In genomic region chr20:45545754-45546453, GRCh38 we compare ENCODE assay signal across 8 cellular contexts.
DNase-seq lines count a peak whose midpoint lies in the region; ATAC-seq and TF ChIP-seq lines count a peak whose summit lies in the region.

No MANE protein-coding gene starts in this region.

- peak; percentile 35; the same call in 1 of the 2 replicates for TF ChIP-seq CTCF in OCI-LY1 (IDR thresholded peaks at IDR 0.05; ENCODE audit: low read length)
- peak; percentile 19 for TF ChIP-seq CTCF in foreskin fibroblast (IDR thresholded peaks at IDR 0.05; ENCODE audit: low read depth, low read length)

- no peaks in the 10 kb centered on the region for H3K36me3 ChIP-seq in OCI-LY1 (ENCODE audit: insufficient read depth, low read length)

- ATAC-seq in GM21576 (IDR thresholded peaks at IDR 0.05; ENCODE audit: unreplicated experiment) (no peak), HG03457 (IDR thresholded peaks at IDR 0.05; ENCODE audit: unreplicated experiment) (no peak)

- no peak overlapping the region for H3K4me2 ChIP-seq in OCI-LY1 (ENCODE audit: low read length)

- H3K4me3 ChIP-seq in OCI-LY1 (ENCODE audit: low read depth, low read length, poor library complexity, severe bottlenecking) = no peak overlapping the region
- no peak overlapping the region for H3K4me3 ChIP-seq in foreskin fibroblast (ENCODE audit: low read depth in 1 of 2, low read length in 2 of 2)

- no peak overlapping the region for H2AFZ ChIP-seq in OCI-LY1 (ENCODE audit: low read length)

- H3K4me1 ChIP-seq in OCI-LY1 (ENCODE audit: insufficient read depth, low read length, severe bottlenecking) = no peaks in the 10 kb centered on the region

- no peak overlapping the region for H3K27ac ChIP-seq in OCI-LY1 (ENCODE audit: low read depth, low read length, poor library complexity, severe bottlenecking)

- no peaks in the 10 kb centered on the region for H3K79me2 ChIP-seq in OCI-LY1 (ENCODE audit: insufficient read depth, low read length)

- no peaks in the 10 kb centered on the region for H3K9me3 ChIP-seq in OCI-LY1 (ENCODE audit: low read length)

- no peak overlapping the region for H3K9ac ChIP-seq in OCI-LY1 (ENCODE audit: low read length)

- no peaks in the 10 kb centered on the region for H3K9me2 ChIP-seq in OCI-LY1 (ENCODE audit: low read depth, low read length)

- no peaks in the 10 kb centered on the region for H3K27me3 ChIP-seq in OCI-LY1 (ENCODE audit: insufficient read depth, low read length)

- DNase-seq in NCI-H748 (lab: John Stamatoyannopoulos, UW; ENCODE audit: unreplicated experiment) (peak; percentile 12), NCI-H748 treated with DMSO at 0.1 percent for 48 hours (lab: John Stamatoyannopoulos, UW) (no peak), foreskin fibroblast (peak; percentile 24 to 60), stromal cell of bone marrow (ENCODE audit: low read depth) (peak; percentile 28), cerebellar nuclear complex (lab: John Stamatoyannopoulos, UW) (no peak)

- no peaks in the 10 kb centered on the region for H4K20me1 ChIP-seq in OCI-LY1 (ENCODE audit: insufficient read depth, low read length)

- H3F3A ChIP-seq in OCI-LY1 (ENCODE audit: insufficient read depth, low read length) = no peaks in the 10 kb centered on the region

Comparison
In these comparisons a context has a peak if more than half of its experiments do, and no peak if none do; other contexts are left out.
1. DNase-seq: peak in NCI-H748 (single experiment), foreskin fibroblast (2 of 2) and stromal cell of bone marrow (single experiment); none in NCI-H748 treated with DMSO at 0.1 percent for 48 hours (single experiment) and cerebellar nuclear complex (0 of 2).